In the genomic region with DNA sequence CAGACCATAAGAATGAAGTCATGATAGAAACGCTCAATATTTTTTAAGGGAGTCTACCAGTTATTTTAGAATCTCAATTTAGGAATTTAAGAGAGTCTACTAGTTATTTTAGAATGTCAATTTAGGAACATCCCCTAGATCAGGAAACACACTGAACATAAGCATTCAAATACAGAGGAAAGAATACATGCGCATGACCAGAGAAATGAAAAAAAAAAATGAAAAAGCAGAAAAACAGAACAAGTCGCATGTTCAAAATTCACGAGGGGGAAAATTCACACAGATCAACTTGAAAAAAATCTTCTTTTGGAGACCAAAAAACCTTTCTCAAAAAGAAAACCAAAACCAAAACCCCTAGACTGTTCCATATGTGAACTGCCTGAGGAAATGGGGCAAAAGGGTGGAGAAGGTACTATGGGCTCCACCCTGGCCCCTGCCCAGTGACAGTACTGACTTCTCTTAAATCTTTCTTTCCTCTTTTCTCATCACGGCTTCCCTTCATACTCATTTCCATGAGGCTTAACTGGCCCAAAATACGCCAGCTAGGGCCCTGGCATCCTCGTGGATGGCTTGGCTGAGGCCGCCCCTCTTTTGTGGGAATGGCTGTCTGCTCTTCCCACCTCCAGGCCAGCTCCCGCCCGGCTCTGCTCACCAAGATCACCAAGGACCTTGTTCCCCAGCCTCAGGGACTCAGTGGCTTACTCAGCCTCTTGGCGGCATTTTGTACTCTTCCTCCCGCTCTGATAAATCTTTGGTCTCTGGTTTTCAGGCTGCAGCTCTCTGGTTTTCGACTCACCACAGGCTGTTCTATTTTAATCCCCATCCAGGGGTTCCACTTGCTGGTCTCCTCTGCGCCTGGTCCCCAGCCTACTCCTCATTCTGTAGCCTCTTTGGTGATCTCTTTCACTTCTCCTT, we compare ENCODE assay signal across 9 cellular contexts. TPM values are rescaled to one million over a fixed set of nuclear protein-coding genes. Genes with fewer than 3 reads are reported as not detected.
DNase-seq lines count a peak whose midpoint lies in the region; ATAC-seq, FAIRE-seq and TF ChIP-seq lines count a peak whose summit lies in the region.
"Had no signal": no experiment of that assay in that cellular context is flagged by ENCODE, and none has a peak within 500 bp of the region (broad histone marks: within the 10 kb centered on the region; RNA-seq: fewer than 3 reads in every experiment).

No MANE protein-coding gene starts in this region.

- FAIRE-seq in H1 (lab: Jason Lieb, UNC): no peak
- FAIRE-seq: endothelial cell of umbilical vein had no signal

- no peak for TF ChIP-seq RAD21 in H1 (IDR thresholded peaks at IDR 0.05 in 1 of 2, conservative IDR thresholded peaks at IDR 0.05 in 1 of 2; ENCODE audit: low read depth in 2 of 2, low read length in 2 of 2)

- H2BK120ac ChIP-seq in H1 (replicated peaks; ENCODE audit: low read depth, low read length): no peak overlapping the region

- H3K79me2 ChIP-seq in H1 (ENCODE audit: control insufficient read depth in 1 of 2, insufficient read depth in 2 of 2, low read length in 2 of 2): peaks cover 8 to 81% of the 10 kb centered on the region in 2 experiments
- peaks cover 94% of the 10 kb centered on the region for H3K79me2 ChIP-seq in smooth muscle cell (ENCODE audit: low read depth)

- no peak overlapping the region for H3K4ac ChIP-seq in H1 (replicated peaks; ENCODE audit: insufficient read length, low read depth, low read length)

- no peak overlapping the region for H3K14ac ChIP-seq in H1 (ENCODE audit: insufficient read length)

- peaks cover 5% of the 10 kb centered on the region for H3K79me1 ChIP-seq in H1 (ENCODE audit: low read depth, low read length)

- no peak overlapping the region for H4K91ac ChIP-seq in H1 (replicated peaks; ENCODE audit: insufficient read length, low read length)

- CTCF ChIA-PET in H1 (lab: Charles Lee; ENCODE audit: partially characterized antibody): no interaction called here

- WGBS in H1 (ENCODE audit: extremely low coverage in 1 of 2, insufficient coverage in 1 of 2, insufficient read length in 1 of 2, insufficient replicate concordance in 2 of 2, low coverage in 1 of 2, low lambda C conversion rate in 2 of 2, missing lambda C conversion rate in 1 of 2), 2 experiments: 84% methylated on average over 14 of the region's 14 CpGs; no CpG with 5 or more reads in 1 of the 2 experiments
- 60% methylated on average over 14 of the region's 14 CpGs for WGBS in smooth muscle cell (ENCODE audit: low lambda C conversion rate)

- H3K36me3 ChIP-seq in H1 (ENCODE audit: control insufficient read depth in 2 of 4, insufficient read depth in 4 of 4, low read length in 3 of 4): no peaks in the 10 kb centered on the region; a peak in 1 of 8 replicates
- H3K36me3 ChIP-seq in smooth muscle cell (ENCODE audit: low read depth): peaks cover 5% of the 10 kb centered on the region

- peaks cover 6% of the 10 kb centered on the region for H3F3A ChIP-seq in smooth muscle cell (ENCODE audit: low read depth)

- no peak overlapping the region for H2BK20ac ChIP-seq in H1 (ENCODE audit: low read length)

- ATAC-seq in GM18499 (IDR thresholded peaks at IDR 0.05; ENCODE audit: insufficient read depth, unreplicated experiment): peak; percentile 36
- ATAC-seq in GM21786 (IDR thresholded peaks at IDR 0.05; ENCODE audit: unreplicated experiment): peak; percentile 64

- H2AFZ ChIP-seq in H1 (ENCODE audit: low read length) (no peak overlapping the region), smooth muscle cell (ENCODE audit: low read depth) (peak overlapping the region; percentile 10)

- no peaks in the 10 kb centered on the region for H3K23me2 ChIP-seq in H1 (ENCODE audit: low read depth, low read length)

- no peak overlapping the region for H2BK12ac ChIP-seq in H1 (ENCODE audit: low read depth, low read length)

- DNase-seq in MV-4-11 (lab: John Stamatoyannopoulos, UW) (peak; percentile 72), H1 (ENCODE audit: low read depth in 1 of 2, low spot score in 2 of 2) (no peak), smooth muscle cell (lab: John Stamatoyannopoulos, UW; ENCODE audit: unreplicated experiment) (no peak), GM13977 (ENCODE audit: low spot score) (no peak), retina (no peak), NCI-H345 treated with DMSO at 0.1 percent for 48 hours (lab: John Stamatoyannopoulos, UW; ENCODE audit: unreplicated experiment) (no peak)

- H3K4me2 ChIP-seq in H1 (ENCODE audit: insufficient read depth in 1 of 2, low read depth in 2 of 2, low read length in 2 of 2): no peak overlapping the region
- peak overlapping the region; percentile 67 for H3K4me2 ChIP-seq in smooth muscle cell

- H3K18ac ChIP-seq in H1 (ENCODE audit: extremely low read depth, low read length): no peak overlapping the region; the same call in 1 of the 2 replicates

- H3K9ac ChIP-seq in H1 (replicated peaks in 1 of 4; ENCODE audit: extremely low read depth in 1 of 4, low read depth in 3 of 4, low read length in 3 of 4) (no peak overlapping the region), smooth muscle cell (ENCODE audit: low read depth) (no peak overlapping the region)

- no peak overlapping the region for H2BK15ac ChIP-seq in H1 (ENCODE audit: low read length)

- H3K4me3 ChIP-seq in H1 (ENCODE audit: extremely low read depth in 1 of 4, insufficient read depth in 2 of 4, low read depth in 3 of 4, low read length in 4 of 4): no peak overlapping the region
- no peak overlapping the region for H3K4me3 ChIP-seq in smooth muscle cell

- H3K4me1 ChIP-seq in H1 (replicated peaks in 1 of 4; ENCODE audit: control insufficient read depth in 3 of 4, insufficient read depth in 4 of 4, low read length in 3 of 4) (peaks cover 0 to 3% (median under 1%) of the 10 kb centered on the region in 4 experiments; a peak in 4 of 7 replicates), smooth muscle cell (ENCODE audit: low read depth) (peaks cover 4% of the 10 kb centered on the region)

- TF ChIP-seq EP300 in H1 (IDR thresholded peaks at IDR 0.05; ENCODE audit: borderline replicate concordance in 1 of 2, low read depth in 2 of 2, low read length in 2 of 2): no peak

- H3K9me3 ChIP-seq in H1 (ENCODE audit: insufficient read depth in 2 of 2, low read depth in 1 of 2, low read length in 1 of 2) (no peaks in the 10 kb centered on the region), smooth muscle cell (replicated peaks; ENCODE audit: low read depth) (no peaks in the 10 kb centered on the region)

- H3K56ac ChIP-seq in H1 (replicated peaks; ENCODE audit: insufficient read length, low read depth, low read length): no peak overlapping the region

- no peak overlapping the region for H3K27ac ChIP-seq in H1 (ENCODE audit: low read depth, low read length)
- H3K27ac ChIP-seq in smooth muscle cell (ENCODE audit: low read depth): peak overlapping the region; percentile 65

- in situ Hi-C loops in GM13977 (cut with MboI; ENCODE audit: low pct_unique_long_range_greater_than_20kb, low sequenced_read_pairs, unreplicated experiment): no loop called here

- no peak for TF ChIP-seq POLR2A in H1 (IDR thresholded peaks at IDR 0.05; ENCODE audit: control extremely low read depth in 1 of 2, low read depth in 2 of 2, low read length in 2 of 2)

- 0 out of 2 replicates have a peak overlapping the region, but pooled peaks have one; percentile 71 for H4K8ac ChIP-seq in H1 (ENCODE audit: extremely low read depth, insufficient read depth, low read length)

- POLR2A ChIA-PET in H1 (lab: Charles Lee; ENCODE audit: partially characterized antibody): interaction anchor here (1.4 kb wide), 1 partner anchor 9 kb away, joined by 6 read pairs; no protein-coding TSS in a partner anchor

- TF ChIP-seq CTCF in H1 (IDR thresholded peaks at IDR 0.05; ENCODE audit: control extremely low read depth in 1 of 3, insufficient read depth in 1 of 3, low read depth in 1 of 3, low read length in 3 of 3): no peak
- no peak for TF ChIP-seq CTCF in smooth muscle cell (IDR thresholded peaks at IDR 0.05; ENCODE audit: borderline replicate concordance, insufficient read depth, poor library complexity, severe bottlenecking)
- no peak for TF ChIP-seq CTCF in GM13977 (IDR thresholded peaks at IDR 0.05; ENCODE audit: extremely low read depth, insufficient read depth, missing control alignments)

- no peak overlapping the region for H2AK5ac ChIP-seq in H1 (ENCODE audit: low read depth, low read length)

- H4K20me1 ChIP-seq in H1 (replicated peaks in 1 of 2; ENCODE audit: control insufficient read depth in 1 of 2, insufficient read depth in 2 of 2, low read length in 2 of 2) (peaks cover 0 to 2% of the 10 kb centered on the region in 2 experiments), smooth muscle cell (ENCODE audit: low read depth) (no peaks in the 10 kb centered on the region)

- H2BK5ac ChIP-seq in H1 (ENCODE audit: low read depth, low read length): no peak overlapping the region

- no peaks in the 10 kb centered on the region for H3K27me3 ChIP-seq in H1 (replicated peaks in 1 of 4; ENCODE audit: control insufficient read depth in 3 of 4, extremely low read depth in 1 of 4, insufficient read depth in 3 of 4, low read length in 3 of 4)
- no peaks in the 10 kb centered on the region for H3K27me3 ChIP-seq in smooth muscle cell (ENCODE audit: low read depth)

- H3K23ac ChIP-seq in H1 (ENCODE audit: insufficient read length): no peak overlapping the region

- no peak overlapping the region for H4K5ac ChIP-seq in H1 (ENCODE audit: insufficient read length, low read depth, low read length)

RNA-seq across cellular contexts. Expression of a gene that starts 11.2 kb away (rescaled TPM):
- total RNA-seq in H1 (2021; fragmentation: NEBNext Ultra II Directional; extraction: Animal tissue kit (Norgen Biotek cat#: 25700)): 23.4 and 23.7 TPM in 2 replicates
- 13.8 and 16.1 TPM in 2 replicates for polyA plus RNA-seq in H1 (2011; rRNA removed)
- polyA plus RNA-seq in H1 (2011; cell fraction: cytosol; rRNA removed): 15.9 TPM
- 15.7 TPM for polyA plus RNA-seq in H1 (2011; cell fraction: nucleus; rRNA removed)
- 12.0 to 16.0 TPM (median 14.0 TPM) in 4 replicates for polyA plus RNA-seq in H1 (2012, experiment 1 of 2)
- 2.7 TPM for polyA plus RNA-seq in H1 (2012, experiment 2 of 2)
- 15.5 TPM for polyA plus RNA-seq in H1 (2013, experiment 1 of 2)
- polyA plus RNA-seq in H1 (2013, experiment 2 of 2): 16.3 TPM
- polyA minus RNA-seq in H1 (2011; rRNA and poly(A)+ RNA removed): 35.7 and 37.1 TPM in 2 replicates
- polyA minus RNA-seq in H1 (2011; cell fraction: cytosol; rRNA and poly(A)+ RNA removed): 10.2 TPM
- polyA minus RNA-seq in H1 (2011; cell fraction: nucleus; rRNA and poly(A)+ RNA removed): 13.9 TPM
- total RNA-seq in smooth muscle cell: 10.7 and 15.1 TPM in 2 replicates
- polyA plus RNA-seq in smooth muscle cell: 4.1 and 7.1 TPM in 2 replicates
